In genomic region chr9:104144336-104144735, GRCh38 we compare ENCODE assay signal across 23 cellular contexts.
"Had no signal": no experiment of that assay in that cellular context is flagged by ENCODE, and none has a peak within 500 bp of the region (broad histone marks: within the 10 kb centered on the region; RNA-seq: fewer than 3 reads in every experiment).

No MANE protein-coding gene starts in this region.

- DNase-seq: activated CD4-positive, alpha-beta memory T cell treated with anti-CD3 and anti-CD28 coated beads for 36 hours; activated CD4-positive, alpha-beta T cell treated with anti-CD3 and anti-CD28 coated beads for 48 hours; activated effector memory CD4-positive, alpha-beta T cell treated with Interleukin-2 at 50 U/mL for 16 hours; activated naive CD4-positive, alpha-beta T cell treated with anti-CD3 and anti-CD28 coated beads for 36 hours; activated naive CD8-positive, alpha-beta T cell treated with anti-CD3 and anti-CD28 coated beads, Interleukin-2, amount 10 ng/mL, durations not matched to agents 7 days and 5 days; activated T-cell treated with anti-CD3 and anti-CD28 coated beads, Interleukin-2, amount 50 U/mL, for 48 hours; amniotic stem cell; body of pancreas; dermis blood vessel endothelial cell; effector CD8-positive, alpha-beta T cell; glutamatergic neuron; left ventricle myocardium superior; midbrain; natural killer cell; spleen; stimulated activated CD4-positive, alpha-beta T cell treated with anti-CD3 and anti-CD28 coated beads, Interleukin-4, amount 100 ng/mL, for 1 hour; stimulated activated naive CD4-positive, alpha-beta T cell treated with Interleukin-2 at 50 U/mL for 16 hours; substantia nigra; T-helper 9 cell; thyroid gland; upper lobe of right lung had no signal

- H3K27ac Mint-ChIP-seq: activated CD4-positive, alpha-beta memory T cell treated with anti-CD3 and anti-CD28 coated beads for 36 hours; activated naive CD4-positive, alpha-beta T cell treated with anti-CD3 and anti-CD28 coated beads for 36 hours; activated naive CD8-positive, alpha-beta T cell treated with anti-CD3 and anti-CD28 coated beads, Interleukin-2, amount 10 ng/mL, durations not matched to agents 7 days and 5 days; progenitor cell of endocrine pancreas had no signal

- H3K4me1 ChIP-seq: body of pancreas, spleen, thyroid gland, upper lobe of right lung had no signal

- H2AFZ ChIP-seq: hepatocyte had no signal

- H3K36me3 ChIP-seq: thyroid gland had no signal

- H3K27me3 Mint-ChIP-seq: activated CD4-positive, alpha-beta memory T cell treated with anti-CD3 and anti-CD28 coated beads for 36 hours; activated naive CD8-positive, alpha-beta T cell treated with anti-CD3 and anti-CD28 coated beads, Interleukin-2, amount 10 ng/mL, durations not matched to agents 7 days and 5 days; progenitor cell of endocrine pancreas had no signal

- H3K4me2 ChIP-seq: hepatocyte had no signal

- H3K27ac ChIP-seq: body of pancreas, hepatocyte, spleen, thyroid gland, upper lobe of right lung had no signal

- H3K4me3 Mint-ChIP-seq: activated CD4-positive, alpha-beta memory T cell treated with anti-CD3 and anti-CD28 coated beads for 36 hours; activated naive CD4-positive, alpha-beta T cell treated with anti-CD3 and anti-CD28 coated beads for 36 hours; activated naive CD8-positive, alpha-beta T cell treated with anti-CD3 and anti-CD28 coated beads, Interleukin-2, amount 10 ng/mL, durations not matched to agents 7 days and 5 days; natural killer cell had no signal

- H3K9me3 ChIP-seq: body of pancreas, spleen, thyroid gland, upper lobe of right lung had no signal

- H3K27me3 ChIP-seq: body of pancreas, hepatocyte, spleen, thyroid gland, upper lobe of right lung had no signal

- H3K9me3 Mint-ChIP-seq: activated CD4-positive, alpha-beta memory T cell treated with anti-CD3 and anti-CD28 coated beads for 36 hours; activated naive CD4-positive, alpha-beta T cell treated with anti-CD3 and anti-CD28 coated beads for 36 hours; activated naive CD8-positive, alpha-beta T cell treated with anti-CD3 and anti-CD28 coated beads, Interleukin-2, amount 10 ng/mL, durations not matched to agents 7 days and 5 days; natural killer cell had no signal

- H3K79me2 ChIP-seq: hepatocyte had no signal

- H3K4me3 ChIP-seq: body of pancreas, hepatocyte, spleen, thyroid gland, upper lobe of right lung had no signal

- H3K4me1 Mint-ChIP-seq: natural killer cell had no signal

- ATAC-seq: body of pancreas, left ventricle myocardium superior, natural killer cell, upper lobe of right lung had no signal
